In the genomic region with DNA sequence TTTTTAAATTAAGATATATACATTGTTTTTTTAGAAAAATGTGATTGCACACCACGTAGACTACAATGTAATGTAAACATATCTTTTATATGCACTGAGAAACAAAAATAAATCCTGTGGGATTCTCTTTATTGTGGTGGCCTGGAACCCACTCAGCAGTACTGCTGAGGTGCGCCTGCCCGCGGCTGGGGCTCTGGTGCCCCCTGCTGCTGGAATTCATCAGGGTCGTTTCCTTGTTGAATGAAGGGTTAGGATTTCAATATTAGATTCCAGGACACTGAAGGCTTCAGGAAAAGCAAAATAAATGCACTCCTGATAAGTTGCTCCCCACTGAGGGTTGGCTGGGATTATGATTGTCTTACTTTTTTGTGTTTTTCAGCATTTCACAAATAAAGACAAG, we compare ENCODE assay signal across 9 cellular contexts.
DNase-seq lines count a peak whose midpoint lies in the region; ATAC-seq and TF ChIP-seq lines count a peak whose summit lies in the region.
"Had no signal": no experiment of that assay in that cellular context is flagged by ENCODE, and none has a peak within 500 bp of the region (broad histone marks: within the 10 kb centered on the region; RNA-seq: fewer than 3 reads in every experiment).

No MANE protein-coding gene starts in this region.

- POLR2A ChIA-PET in OCI-LY7 (lab: Charles Lee): no interaction called here

- TF ChIP-seq CTCF in OCI-LY7 (conservative IDR thresholded peaks at IDR 0.05; ENCODE audit: low read length): peak; percentile 80

- H3K4me3 ChIP-seq in OCI-LY7 (ENCODE audit: low read depth, low read length, poor library complexity, severe bottlenecking): no peak overlapping the region

- no peak overlapping the region for H3K27ac ChIP-seq in OCI-LY7 (ENCODE audit: low read depth, low read length, poor library complexity, severe bottlenecking)

- no TSS peak for BruUV-seq in OCI-LY7 (replicated peaks; lab: Mats Ljungman, UMichigan)

- H3K9me3 ChIP-seq in OCI-LY7 (ENCODE audit: low read length): no peaks in the 10 kb centered on the region

- no peaks in the 10 kb centered on the region for H3K79me2 ChIP-seq in OCI-LY7 (ENCODE audit: insufficient read depth, low read depth, low read length)

- no peaks in the 10 kb centered on the region for H3K36me3 ChIP-seq in OCI-LY7 (ENCODE audit: insufficient read depth, low read length)

- H4K20me1 ChIP-seq in OCI-LY7 (ENCODE audit: insufficient read depth, low read length): no peaks in the 10 kb centered on the region

- no peaks in the 10 kb centered on the region for H3K9me2 ChIP-seq in OCI-LY7 (ENCODE audit: insufficient read depth, low read length)

- intact Hi-C loops in OCI-LY7 (cut with micrococcal nuclease; ENCODE audit: unreplicated experiment): loop anchor here (5.0 kb wide), 1 partner anchor 753 kb away; no protein-coding TSS in a partner anchor

- H3K4me2 ChIP-seq in OCI-LY7 (ENCODE audit: low read length): no peak overlapping the region

- ATAC-seq in GM21529 (IDR thresholded peaks at IDR 0.05; ENCODE audit: unreplicated experiment) (no peak), HG03280 (IDR thresholded peaks at IDR 0.05; ENCODE audit: unreplicated experiment) (no peak), HG03045 (IDR thresholded peaks at IDR 0.05; ENCODE audit: unreplicated experiment) (no peak)

- no peak overlapping the region for H2AFZ ChIP-seq in OCI-LY7 (ENCODE audit: low read length)

- DNase-seq in NOMO-1 treated with DMSO at 0.1 percent for 48 hours (lab: John Stamatoyannopoulos, UW; ENCODE audit: unreplicated experiment) (peak; percentile 1), NOMO-1 treated with dmso at 0.1 percent for 144 hours (lab: John Stamatoyannopoulos, UW; ENCODE audit: unreplicated experiment) (no peak), OCI-LY7 (ENCODE audit: low spot score) (peak; percentile 7), dermis blood vessel endothelial cell (peak; percentile 69)
- peak; percentile 2 to 12 for DNase-seq in stimulated activated CD4-positive, alpha-beta T cell treated with anti-CD3 and anti-CD28 coated beads, Interleukin-1b, Interleukin-23, amount 100 ng/mL, for 4 hours (ENCODE audit: low read depth in 2 of 2)
- DNase-seq: C1 segment of cervical spinal cord had no signal

- H3K4me1 ChIP-seq in OCI-LY7 (ENCODE audit: insufficient read depth, low read length, poor library complexity, severe bottlenecking): no peaks in the 10 kb centered on the region

- CTCF ChIA-PET in OCI-LY7 (lab: Charles Lee; ENCODE audit: unreplicated experiment): no interaction called here
